Comparison of ENCODE assay signal across 28 cellular contexts in genomic region chr3:183871541-183871940, GRCh38. TPM values are rescaled to one million over a fixed set of nuclear protein-coding genes. Genes with fewer than 3 reads are reported as not detected.
"Had no signal": no experiment of that assay in that cellular context is flagged by ENCODE, and none has a peak within 500 bp of the region (broad histone marks: within the 10 kb centered on the region; RNA-seq: fewer than 3 reads in every experiment).

No MANE protein-coding gene starts in this region.

- H3K36me3 ChIP-seq: prostate gland had no signal

- H3K36me3 Mint-ChIP-seq: natural killer cell treated with Interleukin-12 subunit alpha and Interleukin-12 subunit beta and Interleukin-15 and Interleukin-18, amount 100 ng/mL, for 72 hours had no signal

- H3K4me1 Mint-ChIP-seq: neural crest cell had no signal

- H3K27ac Mint-ChIP-seq: stimulated activated effector memory CD8-positive, alpha-beta T cell treated with anti-CD3 and anti-CD28 coated beads, Interleukin-12 subunit alpha, Interleukin-12 subunit beta, amount 100 ng/mL, for 72 hours had no signal

- H3K4me3 ChIP-seq: left ventricle myocardium inferior, lung, mucosa of descending colon, pancreas, prostate gland, skin epidermis, spleen, suprapubic skin, thoracic aorta, tibial artery, upper lobe of right lung had no signal

- H3K4me3 Mint-ChIP-seq: memory B cell; natural killer cell treated with Interleukin-12 subunit alpha and Interleukin-12 subunit beta and Interleukin-15 and Interleukin-18, amount 100 ng/mL, for 72 hours; neural crest cell; stimulated activated effector memory CD8-positive, alpha-beta T cell treated with anti-CD3 and anti-CD28 coated beads, Interleukin-12 subunit alpha, Interleukin-12 subunit beta, amount 100 ng/mL, for 72 hours; stimulated activated naive CD8-positive, alpha-beta T cell treated with anti-CD3 and anti-CD28 coated beads, Interleukin-15, Interleukin-2, amounts not matched to agents 100 ng/mL and 50 ng/mL, for 24 hours had no signal

- H3K27ac ChIP-seq: left ventricle myocardium inferior, pancreas, prostate gland, spleen, suprapubic skin, thoracic aorta, tibial artery, upper lobe of right lung had no signal

- FAIRE-seq: pancreas, urothelium cell line had no signal

- ATAC-seq: mucosa of descending colon; naive thymus-derived CD4-positive, alpha-beta T cell; natural killer cell treated with Interleukin-12 subunit alpha and Interleukin-12 subunit beta and Interleukin-15 and Interleukin-18, amount 100 ng/mL, for 72 hours; pancreas; right cardiac atrium; sciatic nerve; stimulated activated effector memory CD8-positive, alpha-beta T cell treated with anti-CD3 and anti-CD28 coated beads, Interleukin-12 subunit alpha, Interleukin-12 subunit beta, amount 100 ng/mL, for 72 hours; upper lobe of right lung had no signal

- H3K27me3 ChIP-seq: pancreas, spleen, suprapubic skin, tibial artery, upper lobe of right lung had no signal

- DNase-seq: hippocampal formation; left ventricle myocardium inferior; midbrain; mucosa of descending colon; naive thymus-derived CD4-positive, alpha-beta T cell; nucleus accumbens; pancreas; posterior cingulate gyrus; retina; right cardiac atrium; spleen; stimulated activated CD4-positive, alpha-beta T cell treated with anti-CD3 and anti-CD28 coated beads, Interleukin-4, amount 100 ng/mL, for 24 hours; stimulated activated naive CD4-positive, alpha-beta T cell; tibial artery; trophoblast cell; upper lobe of right lung had no signal

- H3K9me3 Mint-ChIP-seq: memory B cell; naive thymus-derived CD4-positive, alpha-beta T cell; natural killer cell treated with Interleukin-12 subunit alpha and Interleukin-12 subunit beta and Interleukin-15 and Interleukin-18, amount 100 ng/mL, for 72 hours; neural crest cell; stimulated activated effector memory CD8-positive, alpha-beta T cell treated with anti-CD3 and anti-CD28 coated beads, Interleukin-12 subunit alpha, Interleukin-12 subunit beta, amount 100 ng/mL, for 72 hours; stimulated activated naive CD8-positive, alpha-beta T cell treated with anti-CD3 and anti-CD28 coated beads, Interleukin-15, Interleukin-2, amounts not matched to agents 100 ng/mL and 50 ng/mL, for 24 hours had no signal

- H3K27me3 Mint-ChIP-seq: memory B cell; naive thymus-derived CD4-positive, alpha-beta T cell; natural killer cell treated with Interleukin-12 subunit alpha and Interleukin-12 subunit beta and Interleukin-15 and Interleukin-18, amount 100 ng/mL, for 72 hours; stimulated activated naive CD8-positive, alpha-beta T cell treated with anti-CD3 and anti-CD28 coated beads, Interleukin-15, Interleukin-2, amounts not matched to agents 100 ng/mL and 50 ng/mL, for 24 hours had no signal

- H3K4me1 ChIP-seq: prostate gland had no signal

RNA-seq across cellular contexts. Expression of gene MAP6D1, which starts 46.2 kb away (rescaled TPM):
- polyA plus RNA-seq: naive thymus-derived CD4-positive, alpha-beta T cell had no signal
